In the genomic region with DNA sequence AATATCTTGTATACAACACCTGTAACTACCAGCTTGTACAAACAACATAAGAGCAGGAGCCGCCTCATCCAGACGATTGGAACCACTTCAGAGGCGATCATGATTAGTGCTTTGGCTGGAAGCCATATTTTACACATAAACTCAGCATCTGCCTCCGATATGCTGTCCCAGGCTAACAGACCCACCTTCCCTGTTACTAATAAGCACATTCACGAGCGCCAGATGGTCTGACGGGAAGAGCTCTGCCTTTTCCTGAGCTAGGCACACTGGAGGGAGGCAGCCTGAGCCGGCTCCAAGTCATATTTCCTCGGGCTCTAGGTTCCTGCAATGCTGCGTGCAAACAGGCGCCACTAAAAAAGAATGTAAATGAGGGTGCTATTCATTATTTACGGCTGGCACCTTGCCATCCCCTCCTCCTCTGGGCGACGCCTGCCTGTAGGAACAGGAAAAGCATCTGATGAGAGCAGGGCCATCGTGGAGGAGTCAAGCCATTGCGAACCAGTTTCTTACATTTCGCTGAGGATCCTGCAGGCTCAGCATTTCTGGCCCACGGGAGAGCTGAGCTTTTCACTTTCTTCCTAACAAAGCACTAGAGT, we compare ENCODE assay signal across 9 cellular contexts.
A peak's percentile ranks its signal among the peaks of the same experiment; 100 is the strongest.
DNase-seq lines count a peak whose midpoint lies in the region; ATAC-seq and TF ChIP-seq lines count a peak whose summit lies in the region.
"Had no signal": no experiment of that assay in that cellular context is flagged by ENCODE, and none has a peak within 500 bp of the region (broad histone marks: within the 10 kb centered on the region; RNA-seq: fewer than 3 reads in every experiment).

No MANE protein-coding gene starts in this region.

- peaks cover 0 to 2% of the 10 kb centered on the region in 2 donors for H3K9me3 ChIP-seq in esophagus (ENCODE audit: control insufficient read depth in 2 of 2, insufficient read depth in 1 of 2, low read depth in 1 of 2, low read length in 1 of 2)
- H3K9me3 ChIP-seq: neutrophil had no signal

- POLR2A ChIA-PET in HEK293T (lab: Yijun Ruan, JAX), result interaction anchor here (1.1 kb wide), 1 partner anchor 17 kb away, joined by 4 read pairs; no protein-coding TSS in a partner anchor

- no peaks in the 10 kb centered on the region for H3K4me1 ChIP-seq in esophagus (ENCODE audit: control insufficient read depth in 2 of 2, insufficient read depth in 2 of 2, low read length in 1 of 2)

- no peak for ATAC-seq in HG03378 (IDR thresholded peaks at IDR 0.05; ENCODE audit: unreplicated experiment)
- ATAC-seq in HG03432 (IDR thresholded peaks at IDR 0.05; ENCODE audit: unreplicated experiment), result no peak

- 27 to 39% methylated on average over 18 of the region's 18 CpGs for whole genome bisulfite sequencing in esophagus, 2 donors

- peak overlapping the region; percentile 5 to 64 for H3K27ac ChIP-seq in esophagus (ENCODE audit: low read depth in 2 of 2, low read length in 1 of 2)
- H3K27ac ChIP-seq: neutrophil had no signal

- DNase-seq in HEK293T (ENCODE audit: extremely low spot score), result peak; percentile 57
- peak; percentile 86 for DNase-seq in NCI-H526 treated with DMSO at 0.1 percent for 48 hours (lab: John Stamatoyannopoulos, UW)
- DNase-seq in retinal pigment epithelial cell (ENCODE audit: low read depth), result peak; percentile 45
- DNase-seq in activated effector memory CD4-positive, alpha-beta T cell treated with anti-CD3 and anti-CD28 coated beads, Interleukin-2, amount 50 U/mL, for 16 hours, result no peak
- DNase-seq in effector CD4-positive, alpha-beta T cell, result no peak

- H3K4me3 ChIP-seq in esophagus (ENCODE audit: low read depth in 1 of 2, low read length in 2 of 2) (no peak overlapping the region), retinal pigment epithelial cell (ENCODE audit: low read length) (peak overlapping the region; percentile 5)

- no peak for TF ChIP-seq CTCF in retinal pigment epithelial cell (conservative IDR thresholded peaks at IDR 0.05; ENCODE audit: low read depth, low read length)

- H3K36me3 ChIP-seq in esophagus (ENCODE audit: control insufficient read depth in 2 of 2, insufficient read depth in 2 of 2, low read length in 1 of 2), result no peaks in the 10 kb centered on the region
- H3K36me3 ChIP-seq: neutrophil had no signal

- no peaks in the 10 kb centered on the region for H3K27me3 ChIP-seq in esophagus (ENCODE audit: control insufficient read depth in 1 of 2, insufficient read depth in 2 of 2, low read length in 2 of 2)
- H3K27me3 ChIP-seq: neutrophil had no signal

- CTCF ChIA-PET in HEK293T (lab: Yijun Ruan, JAX), result interaction anchor here (0.6 to 0.7 kb wide), 2 partner anchors 302 to 575 kb away, joined by 3 read pairs; no protein-coding TSS in a partner anchor

TF ChIP-seq in HEK293T, 16 proteins besides CTCF, POLR2A, EP300 and RAD21:
- TF ChIP-seq, protein P1, sequence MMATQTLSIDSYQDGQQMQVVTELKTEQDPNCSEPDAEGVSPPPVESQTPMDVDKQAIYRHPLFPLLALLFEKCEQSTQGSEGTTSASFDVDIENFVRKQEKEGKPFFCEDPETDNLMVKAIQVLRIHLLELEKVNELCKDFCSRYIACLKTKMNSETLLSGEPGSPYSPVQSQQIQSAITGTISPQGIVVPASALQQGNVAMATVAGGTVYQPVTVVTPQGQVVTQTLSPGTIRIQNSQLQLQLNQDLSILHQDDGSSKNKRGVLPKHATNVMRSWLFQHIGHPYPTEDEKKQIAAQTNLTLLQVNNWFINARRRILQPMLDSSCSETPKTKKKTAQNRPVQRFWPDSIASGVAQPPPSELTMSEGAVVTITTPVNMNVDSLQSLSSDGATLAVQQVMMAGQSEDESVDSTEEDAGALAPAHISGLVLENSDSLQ (IDR thresholded peaks at IDR 0.05), result peak; percentile 18; the same call in 1 of the 2 replicates
- TF ChIP-seq SP1 (IDR thresholded peaks at IDR 0.05), result no peak

Comparison
In these comparisons a context has a peak if more than half of its experiments do, and no peak if none do; other contexts are left out.
1. DNase-seq: peak in HEK293T (single experiment), NCI-H526 treated with DMSO at 0.1 percent for 48 hours (single experiment) and retinal pigment epithelial cell (single experiment); none in activated effector memory CD4-positive, alpha-beta T cell treated with anti-CD3 and anti-CD28 coated beads, Interleukin-2, amount 50 U/mL, for 16 hours (single experiment) and effector CD4-positive, alpha-beta T cell (single experiment).